ENCODE assay signal across 21 cellular contexts in the genomic region with DNA sequence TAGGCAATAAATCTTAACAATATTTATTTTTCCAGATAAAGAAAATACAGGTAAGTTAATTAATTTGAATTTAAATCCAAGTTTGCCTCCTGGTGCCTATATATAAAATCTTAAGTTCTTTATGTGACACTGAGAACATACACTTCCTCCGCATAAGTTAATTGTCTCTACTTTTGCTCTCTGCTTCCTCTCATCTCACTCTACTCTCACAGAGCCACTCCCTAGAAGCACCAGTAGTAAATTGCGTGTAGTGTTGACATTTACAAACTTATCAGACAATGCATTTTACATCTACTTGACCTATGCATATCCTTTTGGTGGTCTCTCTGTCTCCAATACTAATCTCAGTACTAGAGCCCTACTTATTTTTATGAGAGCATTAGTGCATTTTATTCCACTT.
"Had no signal": no experiment of that assay in that cellular context is flagged by ENCODE, and none has a peak within 500 bp of the region (broad histone marks: within the 10 kb centered on the region; RNA-seq: fewer than 3 reads in every experiment).

No MANE protein-coding gene starts in this region.

- DNase-seq: dorsolateral prefrontal cortex; effector CD4-positive, alpha-beta T cell; effector memory CD4-positive, alpha-beta T cell; foreskin keratinocyte; heart left ventricle; hypothalamus; immature natural killer cell; islet precursor cell; kidney; kidney glomerular epithelial cell; left lung; left ventricle myocardium superior; lower lobe of right lung; mesenchymal stem cell; naive thymus-derived CD4-positive, alpha-beta T cell had no signal

- H3K27ac ChIP-seq: coronary artery, dorsolateral prefrontal cortex, esophagus muscularis mucosa, foreskin keratinocyte, gastroesophageal sphincter, heart left ventricle, hepatocyte, left lung, lower lobe of right lung had no signal

- H3K36me3 ChIP-seq: esophagus muscularis mucosa, gastroesophageal sphincter, heart left ventricle, left lung, lower lobe of right lung had no signal

- H3K4me3 ChIP-seq: coronary artery, dorsolateral prefrontal cortex, esophagus muscularis mucosa, gastroesophageal sphincter, heart left ventricle, hepatocyte, left lung, lower lobe of right lung had no signal

- ATAC-seq: foreskin keratinocyte; gastroesophageal sphincter; heart left ventricle; left lung; left ventricle myocardium superior; lower lobe of right lung; naive thymus-derived CD4-positive, alpha-beta T cell had no signal

- H3K27me3 ChIP-seq: esophagus muscularis mucosa, foreskin keratinocyte, gastroesophageal sphincter, heart left ventricle, hepatocyte, left lung had no signal

- FAIRE-seq: colon, endothelial cell of umbilical vein, kidney had no signal

- H3K9me3 ChIP-seq: esophagus muscularis mucosa, gastroesophageal sphincter, heart left ventricle, left lung, lower lobe of right lung had no signal
